14 cellular contexts compared by ENCODE assay signal in genomic region chr7:102024769-102025391, GRCh38.
DNase-seq lines count a peak whose midpoint lies in the region; ATAC-seq and TF ChIP-seq lines count a peak whose summit lies in the region.
"Had no signal": no experiment of that assay in that cellular context is flagged by ENCODE, and none has a peak within 500 bp of the region (broad histone marks: within the 10 kb centered on the region; RNA-seq: fewer than 3 reads in every experiment).

No MANE protein-coding gene starts in this region.

- no peaks in the 10 kb centered on the region for H3K9me2 ChIP-seq in hepatocyte (replicated peaks; ENCODE audit: insufficient read depth)

- H3K4me3 ChIP-seq in HEK293 (ENCODE audit: low read depth, low read length) (no peak overlapping the region), hepatocyte (no peak overlapping the region)
- H3K4me3 ChIP-seq: left lung had no signal

- peak overlapping the region; percentile 11 for H3K4me2 ChIP-seq in hepatocyte

- H3K9me3 ChIP-seq in HEK293 (ENCODE audit: control insufficient read depth, insufficient read depth, low read depth, low read length), result no peaks in the 10 kb centered on the region
- no peaks in the 10 kb centered on the region for H3K9me3 ChIP-seq in hepatocyte (ENCODE audit: low read depth)
- H3K9me3 ChIP-seq: left lung had no signal

- peaks cover 6% of the 10 kb centered on the region for H3K4me1 Mint-ChIP-seq in progenitor cell of endocrine pancreas (ENCODE audit: low read depth)

- no peak for TF ChIP-seq CTCF in HEK293 (tag by site-specific recombination; IDR thresholded peaks at IDR 0.05)
- no peak for TF ChIP-seq CTCF in hepatocyte (IDR thresholded peaks at IDR 0.05; ENCODE audit: poor library complexity)
- TF ChIP-seq CTCF in progenitor cell of endocrine pancreas (IDR thresholded peaks at IDR 0.05; ENCODE audit: unreplicated experiment), result no peak

- H3K27me3 ChIP-seq in hepatocyte, result no peaks in the 10 kb centered on the region
- H3K27me3 ChIP-seq: left lung had no signal

- no peaks in the 10 kb centered on the region for H3K4me1 ChIP-seq in HEK293 (ENCODE audit: control insufficient read depth, insufficient read depth, low read length)
- H3K4me1 ChIP-seq in hepatocyte (ENCODE audit: insufficient read depth), result no peaks in the 10 kb centered on the region

- POLR2A ChIA-PET in HEK293 (lab: Yijun Ruan, JAX), result interaction anchor here (0.8 kb wide), 1 partner anchor 15 kb away, joined by 3 read pairs; no protein-coding TSS in a partner anchor

- H3K36me3 Mint-ChIP-seq in progenitor cell of endocrine pancreas (ENCODE audit: insufficient read depth), result peaks cover 7% of the 10 kb centered on the region

- peak; percentile 52 for DNase-seq in amniotic epithelial cell (ENCODE audit: low read depth)
- DNase-seq in hepatocyte (ENCODE audit: low spot score), result peak; percentile 83
- no peak for DNase-seq in progenitor cell of endocrine pancreas (ENCODE audit: low spot score, unreplicated experiment)
- no peak for DNase-seq in CD1c-positive myeloid dendritic cell (ENCODE audit: extremely low spot score)
- DNase-seq: activated CD4-positive, alpha-beta T cell treated with anti-CD3 and anti-CD28 coated beads for 4 hours; anterior cingulate cortex; CD4-positive, CD25-positive, alpha-beta regulatory T cell; left lung; NCI-H2171; OCI-M1 had no signal

- no peaks in the 10 kb centered on the region; a peak in 1 of 3 replicates for H3K36me3 ChIP-seq in HEK293 (ENCODE audit: control insufficient read depth in 2 of 2, insufficient read depth in 1 of 2, low read length in 2 of 2)
- H3K36me3 ChIP-seq in hepatocyte (replicated peaks; ENCODE audit: insufficient read depth, low read depth), result no peaks in the 10 kb centered on the region

- 68% methylated on average over 14 of the region's 15 CpGs for WGBS in hepatocyte (ENCODE audit: low lambda C conversion rate, missing lambda C conversion rate)

- ATAC-seq in GM21360 (IDR thresholded peaks at IDR 0.05; ENCODE audit: unreplicated experiment) (no peak), GM21723 (IDR thresholded peaks at IDR 0.05; ENCODE audit: unreplicated experiment) (no peak), GM21717 (IDR thresholded peaks at IDR 0.05; ENCODE audit: unreplicated experiment) (no peak)

- H3K9me3 Mint-ChIP-seq in progenitor cell of endocrine pancreas (ENCODE audit: low read depth), result no peaks in the 10 kb centered on the region
- H3K9me3 Mint-ChIP-seq: CD4-positive, CD25-positive, alpha-beta regulatory T cell had no signal

- H3K4me3 Mint-ChIP-seq in progenitor cell of endocrine pancreas (ENCODE audit: low read depth), result no peak overlapping the region
- H3K4me3 Mint-ChIP-seq: CD4-positive, CD25-positive, alpha-beta regulatory T cell had no signal

- no peak overlapping the region for H2AFZ ChIP-seq in hepatocyte

- H3K27ac ChIP-seq in HEK293 (ENCODE audit: extremely low read depth, low read depth, low read length) (no peak overlapping the region), hepatocyte (peak overlapping the region; percentile 80)
- H3K27ac ChIP-seq: left lung had no signal

- peaks cover 56% of the 10 kb centered on the region for H3K79me2 ChIP-seq in hepatocyte

- peak overlapping the region; percentile 13 for H3K27ac Mint-ChIP-seq in progenitor cell of endocrine pancreas

- H4K20me1 ChIP-seq in hepatocyte (ENCODE audit: insufficient read depth, poor library complexity, severe bottlenecking), result peaks cover under 1% of the 10 kb centered on the region

- CTCF ChIA-PET in HEK293 (lab: Yijun Ruan, JAX), result interaction anchor here (0.7 kb wide), 2 partner anchors 34 to 168 kb away, joined by 3 read pairs; no protein-coding TSS in a partner anchor

- H3K27me3 Mint-ChIP-seq in progenitor cell of endocrine pancreas, result no peaks in the 10 kb centered on the region
- H3K27me3 Mint-ChIP-seq: CD4-positive, CD25-positive, alpha-beta regulatory T cell had no signal

TF ChIP-seq in HEK293, 187 proteins besides CTCF, POLR2A, EP300 and RAD21:
- TF ChIP-seq ZNF433 (tag by site-specific recombination; IDR thresholded peaks at IDR 0.05; ENCODE audit: low read depth) (no peak), ZNF555 (tag by site-specific recombination; conservative IDR thresholded peaks at IDR 0.05) (no peak), ZBTB44 (tag by site-specific recombination; IDR thresholded peaks at IDR 0.05) (0 out of 2 replicates have a peak, but pooled peaks have one; percentile 44), ZNF530 (tag by site-specific recombination; IDR thresholded peaks at IDR 0.05; ENCODE audit: low read depth) (no peak)

Comparison
In these comparisons a context has a peak if more than half of its experiments do, and no peak if none do; other contexts are left out.
1. DNase-seq: peak in amniotic epithelial cell (single experiment) and hepatocyte (single experiment); none in progenitor cell of endocrine pancreas (single experiment) and CD1c-positive myeloid dendritic cell (single experiment).